Comparison of ENCODE assay signal across 9 cellular contexts in the genomic region with DNA sequence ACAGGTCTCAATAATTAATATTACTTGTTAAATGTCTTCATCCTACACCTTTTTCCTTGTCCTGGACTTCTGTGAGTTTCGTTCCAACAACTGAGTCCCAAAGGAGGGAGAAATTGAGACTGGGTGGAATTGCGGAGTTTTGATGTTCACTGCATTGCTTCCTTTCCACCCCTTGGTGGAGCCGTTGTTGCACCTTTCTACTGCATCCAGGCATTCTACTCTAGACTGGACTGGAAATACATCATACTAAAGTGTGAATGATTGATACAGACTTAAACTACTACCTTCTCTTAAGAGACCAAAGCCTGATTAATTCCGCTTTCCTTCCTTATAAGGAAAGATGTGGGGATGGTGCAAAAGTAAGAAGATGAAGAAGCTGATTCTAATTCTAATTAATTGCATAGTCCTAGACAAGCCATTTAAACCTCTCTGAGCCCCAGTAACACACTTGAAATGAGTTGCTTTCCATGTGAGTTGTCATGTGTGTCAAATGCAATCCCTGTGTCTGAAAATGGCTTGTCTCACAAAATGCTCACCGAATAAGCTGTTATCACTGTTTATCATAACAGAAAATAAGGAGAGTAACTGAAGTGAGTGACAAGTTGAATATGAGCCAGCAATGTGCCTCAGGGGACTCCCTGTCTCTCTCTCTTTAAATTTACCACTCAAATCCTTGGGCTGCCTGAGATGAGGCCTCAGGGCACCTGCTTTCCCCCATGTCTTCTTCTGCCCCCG.
DNase-seq lines count a peak whose midpoint lies in the region; ATAC-seq and TF ChIP-seq lines count a peak whose summit lies in the region.
"Had no signal": no experiment of that assay in that cellular context is flagged by ENCODE, and none has a peak within 500 bp of the region (broad histone marks: within the 10 kb centered on the region; RNA-seq: fewer than 3 reads in every experiment).

No MANE protein-coding gene starts in this region.

- no peak for ATAC-seq in PC-3
- peak; percentile 33 for ATAC-seq in left ventricle myocardium superior
- ATAC-seq in GM21786 (IDR thresholded peaks at IDR 0.05; ENCODE audit: unreplicated experiment) = no peak

- H2AFZ ChIP-seq in PC-3 (ENCODE audit: low read length) = no peak overlapping the region

- H3K4me2 ChIP-seq in PC-3 (ENCODE audit: low read length) = no peak overlapping the region

- H3K27me3 ChIP-seq in HAP-1 (ENCODE audit: low read depth) (no peaks in the 10 kb centered on the region), PC-3 (ENCODE audit: low read length) (no peaks in the 10 kb centered on the region)

- H4K20me1 ChIP-seq in PC-3 (ENCODE audit: low read length) = no peaks in the 10 kb centered on the region

- H3K9me2 ChIP-seq in PC-3 (replicated peaks; ENCODE audit: low read length) = no peaks in the 10 kb centered on the region

- no peak overlapping the region for H3K4me3 ChIP-seq in AG10803 (ENCODE audit: low read length)
- H3K4me3 ChIP-seq in HAP-1 = no peak overlapping the region
- no peak overlapping the region for H3K4me3 ChIP-seq in PC-3 (ENCODE audit: low read length)

- intact Hi-C loops in PC-3 (cut with micrococcal nuclease) (loop anchor here (5.0 kb wide), 1 partner anchor 1451 kb away; no protein-coding TSS in a partner anchor), left ventricle myocardium superior (cut with micrococcal nuclease) (no loop called here)

- in situ Hi-C loops in HAP-1 (cut with MboI; ENCODE audit: low sequenced_read_pairs) = loop anchor here (25.0 kb wide), 2 partner anchors 1231 to 1456 kb away; a partner anchor contains a TSS

- DNase-seq in AG10803 (ENCODE audit: low read depth) (no peak), HAP-1 (ENCODE audit: low spot score in 2 of 2) (peak; percentile 30 to 58), PC-3 (peak; percentile 28), left ventricle myocardium superior (no peak), hypothalamus (lab: John Stamatoyannopoulos, UW) (no peak), nucleus accumbens (lab: John Stamatoyannopoulos, UW) (no peak), H4 (ENCODE audit: low spot score) (no peak)
- DNase-seq: activated T-cell treated with anti-CD3 and anti-CD28 coated beads, Interleukin-2, amount 50 U/mL, for 1 hour had no signal

- H3K4me1 ChIP-seq in HAP-1 (no peaks in the 10 kb centered on the region), PC-3 (ENCODE audit: insufficient read depth, low read length) (no peaks in the 10 kb centered on the region)

- TF ChIP-seq CTCF in AG10803 (conservative IDR thresholded peaks at IDR 0.05; ENCODE audit: low read length) (peak; percentile 24), PC-3 (conservative IDR thresholded peaks at IDR 0.05; ENCODE audit: low read depth, low read length) (peak; percentile 61)

- BruUV-seq in PC-3 (replicated peaks; lab: Mats Ljungman, UMichigan) = no TSS peak

- POLR2A ChIA-PET in PC-3 (lab: Charles Lee; ENCODE audit: unreplicated experiment) = no interaction called here

- H3K36me3 ChIP-seq in HAP-1 (replicated peaks) (no peaks in the 10 kb centered on the region), PC-3 (ENCODE audit: low read depth, low read length) (no peaks in the 10 kb centered on the region)

- H3K9me3 ChIP-seq in HAP-1 (no peaks in the 10 kb centered on the region), PC-3 (ENCODE audit: low read length) (peaks cover 14% of the 10 kb centered on the region; the same call in 1 of the 2 replicates)

- no peak overlapping the region for H3K9ac ChIP-seq in PC-3 (ENCODE audit: low read length)

- no peaks in the 10 kb centered on the region for H3F3A ChIP-seq in PC-3 (ENCODE audit: low read length, unreplicated experiment)

- CTCF ChIA-PET in PC-3 (lab: Charles Lee) = no interaction called here

- H3K79me2 ChIP-seq in PC-3 (ENCODE audit: low read length) = no peaks in the 10 kb centered on the region

- no peak overlapping the region for H3K27ac ChIP-seq in PC-3 (ENCODE audit: low read length)

Comparison
In these comparisons a context has a peak if more than half of its experiments do, and no peak if none do; other contexts are left out.
1. DNase-seq: peak in HAP-1 (2 of 2) and PC-3 (single experiment); none in AG10803 (single experiment), left ventricle myocardium superior (single experiment), hypothalamus (0 of 51), nucleus accumbens (0 of 56) and H4 (single experiment).